Comparison of ENCODE assay signal across 18 cellular contexts in the genomic region with DNA sequence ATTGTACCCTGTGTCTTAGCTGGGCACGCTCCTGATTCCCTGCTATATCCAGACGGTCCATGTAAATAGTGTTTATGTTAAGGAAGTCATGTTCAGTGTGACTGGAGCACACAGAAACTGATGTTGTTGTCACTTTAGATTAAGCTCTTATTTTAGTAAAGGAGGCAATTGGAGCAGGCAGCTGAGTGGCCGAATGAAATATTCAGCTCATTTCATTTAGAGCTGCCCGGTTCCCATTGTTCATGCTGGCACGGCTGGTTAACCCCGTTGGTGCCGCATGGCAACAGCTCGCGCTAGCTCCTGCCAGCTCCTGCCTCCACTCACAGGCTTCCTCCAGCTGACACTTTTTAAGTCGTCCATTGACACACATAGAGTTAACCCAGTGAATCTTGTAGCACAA.
DNase-seq lines count a peak whose midpoint lies in the region; ATAC-seq and TF ChIP-seq lines count a peak whose summit lies in the region.
"Had no signal": no experiment of that assay in that cellular context is flagged by ENCODE, and none has a peak within 500 bp of the region (broad histone marks: within the 10 kb centered on the region; RNA-seq: fewer than 3 reads in every experiment).

No MANE protein-coding gene starts in this region.

- H3K4me3 ChIP-seq in GM23338 (no peak overlapping the region), endocrine pancreas (ENCODE audit: control insufficient read depth, insufficient read depth, low read length) (peak overlapping the region; percentile 23), neural progenitor cell (no peak overlapping the region)
- H3K4me3 ChIP-seq: pancreas, tibial nerve had no signal

- CTCF ChIA-PET in activated CD4-positive, alpha-beta T cell treated with anti-CD3 and anti-CD28 coated beads, Interleukin-2, amount 10 ng/mL, durations not matched to agents 7 days and 5 days (lab: Charles Lee): no interaction called here

- POLR2A ChIA-PET in activated CD4-positive, alpha-beta T cell treated with anti-CD3 and anti-CD28 coated beads, Interleukin-2, amount 10 ng/mL, durations not matched to agents 7 days and 5 days (lab: Charles Lee): no interaction called here

- no peaks in the 10 kb centered on the region for H3K27me3 ChIP-seq in GM23338 (ENCODE audit: insufficient read depth)
- H3K27me3 ChIP-seq in endocrine pancreas (ENCODE audit: control insufficient read depth, insufficient read depth, low read length): no peaks in the 10 kb centered on the region
- no peaks in the 10 kb centered on the region for H3K27me3 ChIP-seq in neural progenitor cell
- H3K27me3 ChIP-seq: pancreas, tibial nerve had no signal

- no peaks in the 10 kb centered on the region for H3K9me3 ChIP-seq in endocrine pancreas (ENCODE audit: control insufficient read depth, low read length)
- no peaks in the 10 kb centered on the region for H3K9me3 ChIP-seq in neural progenitor cell (ENCODE audit: low read depth)
- H3K9me3 ChIP-seq: pancreas had no signal

- H3K4me2 ChIP-seq in GM23338: no peak overlapping the region
- H3K4me2 ChIP-seq in neural progenitor cell: peak overlapping the region; percentile 12

- H3K4me1 Mint-ChIP-seq in GM23338: peaks cover 28% of the 10 kb centered on the region
- H3K4me1 Mint-ChIP-seq in neural progenitor cell: peaks cover 25% of the 10 kb centered on the region
- H3K4me1 Mint-ChIP-seq in activated CD4-positive, alpha-beta T cell treated with anti-CD3 and anti-CD28 coated beads, Interleukin-2, amount 10 ng/mL, durations not matched to agents 7 days and 5 days: no peaks in the 10 kb centered on the region
- H3K4me1 Mint-ChIP-seq: CD4-positive, CD25-positive, alpha-beta regulatory T cell had no signal

- H3K27ac Mint-ChIP-seq in GM23338 (0 out of 2 replicates have a peak overlapping the region, but pooled peaks have one; percentile 18), neural progenitor cell (peak overlapping the region; percentile 84)
- no peak overlapping the region for H3K27ac Mint-ChIP-seq in activated CD4-positive, alpha-beta T cell treated with anti-CD3 and anti-CD28 coated beads, Interleukin-2, amount 10 ng/mL, durations not matched to agents 7 days and 5 days
- H3K27ac Mint-ChIP-seq: activated T-cell treated with anti-CD3 and anti-CD28 coated beads, Interleukin-2, amount 50 U/mL, for 72 hours; CD4-positive, CD25-positive, alpha-beta regulatory T cell had no signal

- H3K79me2 ChIP-seq in GM23338 (replicated peaks; ENCODE audit: insufficient read depth) (no peaks in the 10 kb centered on the region), neural progenitor cell (ENCODE audit: low read depth) (no peaks in the 10 kb centered on the region)

- H3K27me3 Mint-ChIP-seq in GM23338 (ENCODE audit: insufficient read depth, low read depth, poor library complexity) (peaks cover 2% of the 10 kb centered on the region), neural progenitor cell (ENCODE audit: insufficient read depth, low read depth) (peaks cover 2% of the 10 kb centered on the region)
- no peaks in the 10 kb centered on the region for H3K27me3 Mint-ChIP-seq in activated CD4-positive, alpha-beta T cell treated with anti-CD3 and anti-CD28 coated beads, Interleukin-2, amount 10 ng/mL, durations not matched to agents 7 days and 5 days
- H3K27me3 Mint-ChIP-seq: CD4-positive, CD25-positive, alpha-beta regulatory T cell had no signal

- TF ChIP-seq CTCF in GM23338 (conservative IDR thresholded peaks at IDR 0.05; ENCODE audit: low read depth in 2 of 2) (no peak), neural progenitor cell (IDR thresholded peaks at IDR 0.05) (no peak)

- H3K9ac ChIP-seq in endocrine pancreas (ENCODE audit: control insufficient read depth, insufficient read depth, low read length): no peak overlapping the region
- H3K9ac ChIP-seq in neural progenitor cell: no peak overlapping the region

- H4K20me1 ChIP-seq in GM23338 (replicated peaks; ENCODE audit: insufficient read depth): no peaks in the 10 kb centered on the region
- no peaks in the 10 kb centered on the region for H4K20me1 ChIP-seq in neural progenitor cell (ENCODE audit: low read depth)

- peaks cover 4% of the 10 kb centered on the region; the same call in 2 of the 3 replicates for H3K9me3 Mint-ChIP-seq in GM23338
- H3K9me3 Mint-ChIP-seq in neural progenitor cell: peaks cover 15% of the 10 kb centered on the region
- H3K9me3 Mint-ChIP-seq in activated CD4-positive, alpha-beta T cell treated with anti-CD3 and anti-CD28 coated beads, Interleukin-2, amount 10 ng/mL, durations not matched to agents 7 days and 5 days: peaks cover 4% of the 10 kb centered on the region

- no peak overlapping the region for H3K27ac ChIP-seq in GM23338 (ENCODE audit: low read depth)
- H3K27ac ChIP-seq in neural progenitor cell: no peak overlapping the region
- H3K27ac ChIP-seq: pancreas, tibial nerve had no signal

- peak; percentile 51 for ATAC-seq in GM23338
- ATAC-seq in HG03025 (IDR thresholded peaks at IDR 0.05; ENCODE audit: low FRiP score, unreplicated experiment): no peak
- ATAC-seq: activated T-cell treated with anti-CD3 and anti-CD28 coated beads, Interleukin-2, amount 50 U/mL, for 72 hours; pancreas had no signal

- H3K36me3 Mint-ChIP-seq in GM23338 (ENCODE audit: low read depth) (peaks cover 5% of the 10 kb centered on the region; the same call in 1 of the 3 replicates), neural progenitor cell (peaks cover 20% of the 10 kb centered on the region)
- no peaks in the 10 kb centered on the region for H3K36me3 Mint-ChIP-seq in activated CD4-positive, alpha-beta T cell treated with anti-CD3 and anti-CD28 coated beads, Interleukin-2, amount 10 ng/mL, durations not matched to agents 7 days and 5 days (ENCODE audit: low read depth)
- H3K36me3 Mint-ChIP-seq: CD4-positive, CD25-positive, alpha-beta regulatory T cell had no signal

- no peak for DNase-seq in GM23338 (ENCODE audit: low spot score)
- DNase-seq in SK-N-DZ (ENCODE audit: low spot score): peak; percentile 57
- DNase-seq in neural progenitor cell (ENCODE audit: low spot score): peak; percentile 47
- no peak for DNase-seq in NCI-H2171 treated with DMSO at 0.1 percent for 48 hours (lab: John Stamatoyannopoulos, UW)
- no peak for DNase-seq in activated CD4-positive, alpha-beta T cell treated with anti-CD3 and anti-CD28 coated beads, Interleukin-2, amount 10 ng/mL, durations not matched to agents 7 days and 5 days
- DNase-seq: activated CD4-positive, CD25-positive, alpha-beta regulatory T cell treated with anti-CD3 and anti-CD28 coated beads, Interleukin-2, amount 50 U/mL, for 72 hours; activated naive CD4-positive, alpha-beta T cell treated with anti-CD3 and anti-CD28 coated beads, Interleukin-2, amount 50 U/mL, for 16 hours; activated T-cell treated with anti-CD3 and anti-CD28 coated beads, Interleukin-2, amount 50 U/mL, for 72 hours; CD4-positive, CD25-positive, alpha-beta regulatory T cell; GDM1; islet precursor cell; mammary epithelial cell; pancreas; stimulated activated CD4-positive, alpha-beta T cell treated with anti-CD3 and anti-CD28 coated beads, Interleukin-2, amount 100 ng/mL, for 24 hours; stimulated activated naive CD4-positive, alpha-beta T cell had no signal

- H3K4me3 Mint-ChIP-seq in GM23338 (no peak overlapping the region), neural progenitor cell (no peak overlapping the region)
- no peak overlapping the region for H3K4me3 Mint-ChIP-seq in activated CD4-positive, alpha-beta T cell treated with anti-CD3 and anti-CD28 coated beads, Interleukin-2, amount 10 ng/mL, durations not matched to agents 7 days and 5 days
- H3K4me3 Mint-ChIP-seq: activated T-cell treated with anti-CD3 and anti-CD28 coated beads, Interleukin-2, amount 50 U/mL, for 72 hours; CD4-positive, CD25-positive, alpha-beta regulatory T cell had no signal

- H3K36me3 ChIP-seq in GM23338 (ENCODE audit: insufficient read depth): no peaks in the 10 kb centered on the region
- H3K36me3 ChIP-seq in endocrine pancreas (ENCODE audit: control insufficient read depth, insufficient read depth, low read length): no peaks in the 10 kb centered on the region
- H3K36me3 ChIP-seq in neural progenitor cell: no peaks in the 10 kb centered on the region
- H3K36me3 ChIP-seq: pancreas, tibial nerve had no signal

- H3K4me1 ChIP-seq in GM23338 (ENCODE audit: insufficient read depth) (peaks cover 14% of the 10 kb centered on the region), endocrine pancreas (ENCODE audit: control insufficient read depth, insufficient read depth, low read length) (no peaks in the 10 kb centered on the region), neural progenitor cell (peaks cover 27% of the 10 kb centered on the region)
- H3K4me1 ChIP-seq: pancreas had no signal

- no peaks in the 10 kb centered on the region for H3F3A ChIP-seq in GM23338 (replicated peaks; ENCODE audit: low read depth)
- no peaks in the 10 kb centered on the region for H3F3A ChIP-seq in neural progenitor cell (ENCODE audit: low read depth)

- no peaks in the 10 kb centered on the region for H3K9me2 ChIP-seq in GM23338 (ENCODE audit: insufficient read depth)

- H2AFZ ChIP-seq in GM23338 (peak overlapping the region; percentile 72), neural progenitor cell (replicated peaks) (peak overlapping the region; percentile 1)

TF ChIP-seq in GM23338, 12 proteins besides CTCF, POLR2A, EP300 and RAD21 (continues in another document):
- no peak for TF ChIP-seq JUNB (IDR thresholded peaks at IDR 0.05; ENCODE audit: unreplicated experiment)

Comparison
In these comparisons a context has a peak if more than half of its experiments do, and no peak if none do; other contexts are left out.
1. DNase-seq: peak in SK-N-DZ (single experiment) and neural progenitor cell (single experiment); none in GM23338 (single experiment), NCI-H2171 treated with DMSO at 0.1 percent for 48 hours (single experiment) and activated CD4-positive, alpha-beta T cell treated with anti-CD3 and anti-CD28 coated beads, Interleukin-2, amount 10 ng/mL, durations not matched to agents 7 days and 5 days (single experiment).